2 cellular contexts compared by ENCODE assay signal in the genomic region with DNA sequence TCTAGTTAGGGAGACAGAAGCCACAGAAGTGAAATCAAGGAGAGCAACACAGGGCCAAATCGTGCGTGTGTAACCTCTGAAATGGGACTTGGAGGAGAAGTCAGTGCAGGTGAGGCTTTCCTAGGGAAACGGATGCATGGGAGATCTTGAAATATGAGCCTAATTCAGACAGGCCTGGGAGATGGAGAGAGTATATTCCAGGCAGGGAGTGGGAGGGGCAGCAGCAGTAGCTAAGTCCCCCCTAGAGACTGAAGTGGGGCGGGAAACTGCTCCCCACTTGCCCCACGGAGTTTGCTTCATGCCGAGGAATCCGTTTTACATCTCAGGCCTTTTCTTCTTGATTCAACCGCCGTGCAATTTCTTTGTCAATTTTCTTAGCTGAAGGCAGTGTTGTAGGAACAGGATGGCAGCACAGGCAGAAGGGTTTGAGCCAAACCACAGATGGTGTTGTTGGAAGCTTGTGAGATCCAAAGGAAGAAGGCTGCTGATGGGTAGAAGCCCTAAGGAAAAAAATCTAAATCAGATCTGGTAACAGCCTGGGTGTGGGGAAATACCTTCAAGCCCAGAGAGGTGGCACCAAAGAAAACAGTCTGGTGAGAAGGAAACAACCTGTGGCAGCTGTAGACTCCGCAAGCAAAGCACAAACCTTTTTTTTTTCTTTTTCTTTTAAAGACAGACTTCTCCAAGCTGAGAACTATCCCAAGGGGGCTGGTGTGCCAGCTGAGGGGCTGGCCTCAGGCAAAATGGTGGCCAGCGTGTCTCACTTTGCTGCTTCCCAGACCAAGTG.
TF ChIP-seq lines count a peak whose summit lies in the region.

No MANE protein-coding gene starts in this region.

TF ChIP-seq in SK-N-SH, 30 proteins besides CTCF, POLR2A, EP300 and RAD21 (continued from another document):
- TF ChIP-seq GATA2 (CRISPR knock-in tag; IDR thresholded peaks at IDR 0.05) (no peak), RFX5 (IDR thresholded peaks at IDR 0.05; ENCODE audit: low read length) (no peak)
TF ChIP-seq in SK-N-SH: peak in this region for 1.

TF ChIP-seq in SK-N-SH treated with all-trans-retinoic acid at 6 μM for 48 hours, 23 proteins besides CTCF, POLR2A, EP300 and RAD21 (continued from another document):
- TF ChIP-seq TOX (CRISPR knock-in tag; IDR thresholded peaks at IDR 0.05; ENCODE audit: borderline replicate concordance) = no peak
- TF ChIP-seq, protein P1, sequence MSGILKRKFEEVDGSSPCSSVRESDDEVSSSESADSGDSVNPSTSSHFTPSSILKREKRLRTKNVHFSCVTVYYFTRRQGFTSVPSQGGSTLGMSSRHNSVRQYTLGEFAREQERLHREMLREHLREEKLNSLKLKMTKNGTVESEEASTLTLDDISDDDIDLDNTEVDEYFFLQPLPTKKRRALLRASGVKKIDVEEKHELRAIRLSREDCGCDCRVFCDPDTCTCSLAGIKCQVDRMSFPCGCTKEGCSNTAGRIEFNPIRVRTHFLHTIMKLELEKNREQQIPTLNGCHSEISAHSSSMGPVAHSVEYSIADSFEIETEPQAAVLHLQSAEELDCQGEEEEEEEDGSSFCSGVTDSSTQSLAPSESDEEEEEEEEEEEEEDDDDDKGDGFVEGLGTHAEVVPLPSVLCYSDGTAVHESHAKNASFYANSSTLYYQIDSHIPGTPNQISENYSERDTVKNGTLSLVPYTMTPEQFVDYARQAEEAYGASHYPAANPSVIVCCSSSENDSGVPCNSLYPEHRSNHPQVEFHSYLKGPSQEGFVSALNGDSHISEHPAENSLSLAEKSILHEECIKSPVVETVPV (CRISPR knock-in tag; IDR thresholded peaks at IDR 0.05) = no peak
- TF ChIP-seq, protein P2, sequence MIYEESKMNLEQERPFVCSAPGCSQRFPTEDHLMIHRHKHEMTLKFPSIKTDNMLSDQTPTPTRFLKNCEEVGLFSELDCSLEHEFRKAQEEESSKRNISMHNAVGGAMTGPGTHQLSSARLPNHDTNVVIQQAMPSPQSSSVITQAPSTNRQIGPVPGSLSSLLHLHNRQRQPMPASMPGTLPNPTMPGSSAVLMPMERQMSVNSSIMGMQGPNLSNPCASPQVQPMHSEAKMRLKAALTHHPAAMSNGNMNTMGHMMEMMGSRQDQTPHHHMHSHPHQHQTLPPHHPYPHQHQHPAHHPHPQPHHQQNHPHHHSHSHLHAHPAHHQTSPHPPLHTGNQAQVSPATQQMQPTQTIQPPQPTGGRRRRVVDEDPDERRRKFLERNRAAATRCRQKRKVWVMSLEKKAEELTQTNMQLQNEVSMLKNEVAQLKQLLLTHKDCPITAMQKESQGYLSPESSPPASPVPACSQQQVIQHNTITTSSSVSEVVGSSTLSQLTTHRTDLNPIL (CRISPR knock-in tag; IDR thresholded peaks at IDR 0.05; ENCODE audit: low read depth) = no peak
- no peak for TF ChIP-seq ZNF70 (CRISPR knock-in tag; IDR thresholded peaks at IDR 0.05)
- no peak for TF ChIP-seq ZFP3 (CRISPR knock-in tag; IDR thresholded peaks at IDR 0.05)
- TF ChIP-seq RARB (CRISPR knock-in tag; IDR thresholded peaks at IDR 0.05) = no peak
- TF ChIP-seq OSR1 (CRISPR knock-in tag; IDR thresholded peaks at IDR 0.05) = no peak
